ENCODE assay signal across 3 cellular contexts in the genomic region with DNA sequence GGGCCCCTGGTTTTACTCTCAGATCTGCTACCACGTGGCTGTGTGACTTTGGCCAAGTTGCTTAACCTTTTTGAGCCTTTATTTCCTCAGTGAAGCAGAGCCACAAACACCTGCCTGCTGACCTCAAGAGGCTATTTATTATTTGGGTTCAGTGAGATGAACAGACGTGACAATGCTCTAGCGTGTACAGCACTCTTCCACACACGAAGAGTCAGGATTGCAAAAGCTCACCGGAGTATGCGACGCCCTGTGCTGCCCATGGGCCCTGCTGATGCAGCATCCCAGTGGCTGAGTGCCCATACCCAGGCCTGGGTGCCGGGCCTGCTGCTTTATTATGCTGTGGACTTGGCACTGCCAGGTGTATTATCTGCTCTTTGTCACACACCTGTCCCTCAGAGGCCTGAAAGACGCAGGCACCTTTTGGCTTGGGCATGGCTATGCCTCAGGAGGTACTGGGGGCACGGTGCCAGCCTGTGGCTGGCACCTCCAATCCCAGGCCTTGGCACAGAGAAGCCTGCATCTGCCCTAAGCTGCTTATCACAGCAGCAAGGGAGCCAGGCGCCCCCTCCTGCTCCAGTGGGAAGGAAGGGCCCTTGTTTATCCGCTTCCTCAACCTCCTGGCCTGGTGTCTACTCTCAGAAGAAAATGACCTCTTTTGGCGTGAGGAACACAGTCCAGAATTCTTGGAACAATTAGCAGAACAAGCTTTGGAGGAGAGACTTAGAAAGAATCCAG.
TF ChIP-seq lines count a peak whose summit lies in the region.

No MANE protein-coding gene starts in this region.

TF ChIP-seq in liver, 16 proteins besides CTCF, POLR2A, EP300 and RAD21:
- TF ChIP-seq, protein P1, sequence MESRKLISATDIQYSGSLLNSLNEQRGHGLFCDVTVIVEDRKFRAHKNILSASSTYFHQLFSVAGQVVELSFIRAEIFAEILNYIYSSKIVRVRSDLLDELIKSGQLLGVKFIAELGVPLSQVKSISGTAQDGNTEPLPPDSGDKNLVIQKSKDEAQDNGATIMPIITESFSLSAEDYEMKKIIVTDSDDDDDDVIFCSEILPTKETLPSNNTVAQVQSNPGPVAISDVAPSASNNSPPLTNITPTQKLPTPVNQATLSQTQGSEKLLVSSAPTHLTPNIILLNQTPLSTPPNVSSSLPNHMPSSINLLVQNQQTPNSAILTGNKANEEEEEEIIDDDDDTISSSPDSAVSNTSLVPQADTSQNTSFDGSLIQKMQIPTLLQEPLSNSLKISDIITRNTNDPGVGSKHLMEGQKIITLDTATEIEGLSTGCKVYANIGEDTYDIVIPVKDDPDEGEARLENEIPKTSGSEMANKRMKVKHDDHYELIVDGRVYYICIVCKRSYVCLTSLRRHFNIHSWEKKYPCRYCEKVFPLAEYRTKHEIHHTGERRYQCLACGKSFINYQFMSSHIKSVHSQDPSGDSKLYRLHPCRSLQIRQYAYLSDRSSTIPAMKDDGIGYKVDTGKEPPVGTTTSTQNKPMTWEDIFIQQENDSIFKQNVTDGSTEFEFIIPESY (IDR thresholded peaks at IDR 0.05): peak; percentile 61
- TF ChIP-seq GABPA (IDR thresholded peaks at IDR 0.05 in 1 of 2, conservative IDR thresholded peaks at IDR 0.05 in 1 of 2) (no peak), SP1 (IDR thresholded peaks at IDR 0.05) (peak; percentile 81), FOXA1 (IDR thresholded peaks at IDR 0.05) (no peak), RXRA (IDR thresholded peaks at IDR 0.05) (peak; percentile 91 to 95), HNF4G (IDR thresholded peaks at IDR 0.05) (peak; percentile 36), JUND (IDR thresholded peaks at IDR 0.05) (peak in 1 of 2 donors; percentile 61), EGR1 (IDR thresholded peaks at IDR 0.05; ENCODE audit: low read depth in 2 of 2) (peak in 1 of 2 donors; percentile 79), HNF4A (conservative IDR thresholded peaks at IDR 0.05) (peak; percentile 71 to 77), TAF1 (conservative IDR thresholded peaks at IDR 0.05) (no peak), NR2F2 (IDR thresholded peaks at IDR 0.05) (peak; percentile 88), YY1 (IDR thresholded peaks at IDR 0.05) (peak; percentile 26), FOXA2 (IDR thresholded peaks at IDR 0.05) (peak; percentile 38)
- TF ChIP-seq, protein P2, sequence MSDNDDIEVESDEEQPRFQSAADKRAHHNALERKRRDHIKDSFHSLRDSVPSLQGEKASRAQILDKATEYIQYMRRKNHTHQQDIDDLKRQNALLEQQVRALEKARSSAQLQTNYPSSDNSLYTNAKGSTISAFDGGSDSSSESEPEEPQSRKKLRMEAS (IDR thresholded peaks at IDR 0.05): peak; percentile 77
- TF ChIP-seq, protein P3, sequence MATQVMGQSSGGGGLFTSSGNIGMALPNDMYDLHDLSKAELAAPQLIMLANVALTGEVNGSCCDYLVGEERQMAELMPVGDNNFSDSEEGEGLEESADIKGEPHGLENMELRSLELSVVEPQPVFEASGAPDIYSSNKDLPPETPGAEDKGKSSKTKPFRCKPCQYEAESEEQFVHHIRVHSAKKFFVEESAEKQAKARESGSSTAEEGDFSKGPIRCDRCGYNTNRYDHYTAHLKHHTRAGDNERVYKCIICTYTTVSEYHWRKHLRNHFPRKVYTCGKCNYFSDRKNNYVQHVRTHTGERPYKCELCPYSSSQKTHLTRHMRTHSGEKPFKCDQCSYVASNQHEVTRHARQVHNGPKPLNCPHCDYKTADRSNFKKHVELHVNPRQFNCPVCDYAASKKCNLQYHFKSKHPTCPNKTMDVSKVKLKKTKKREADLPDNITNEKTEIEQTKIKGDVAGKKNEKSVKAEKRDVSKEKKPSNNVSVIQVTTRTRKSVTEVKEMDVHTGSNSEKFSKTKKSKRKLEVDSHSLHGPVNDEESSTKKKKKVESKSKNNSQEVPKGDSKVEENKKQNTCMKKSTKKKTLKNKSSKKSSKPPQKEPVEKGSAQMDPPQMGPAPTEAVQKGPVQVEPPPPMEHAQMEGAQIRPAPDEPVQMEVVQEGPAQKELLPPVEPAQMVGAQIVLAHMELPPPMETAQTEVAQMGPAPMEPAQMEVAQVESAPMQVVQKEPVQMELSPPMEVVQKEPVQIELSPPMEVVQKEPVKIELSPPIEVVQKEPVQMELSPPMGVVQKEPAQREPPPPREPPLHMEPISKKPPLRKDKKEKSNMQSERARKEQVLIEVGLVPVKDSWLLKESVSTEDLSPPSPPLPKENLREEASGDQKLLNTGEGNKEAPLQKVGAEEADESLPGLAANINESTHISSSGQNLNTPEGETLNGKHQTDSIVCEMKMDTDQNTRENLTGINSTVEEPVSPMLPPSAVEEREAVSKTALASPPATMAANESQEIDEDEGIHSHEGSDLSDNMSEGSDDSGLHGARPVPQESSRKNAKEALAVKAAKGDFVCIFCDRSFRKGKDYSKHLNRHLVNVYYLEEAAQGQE (IDR thresholded peaks at IDR 0.05): no peak
- TF ChIP-seq, protein P4, sequence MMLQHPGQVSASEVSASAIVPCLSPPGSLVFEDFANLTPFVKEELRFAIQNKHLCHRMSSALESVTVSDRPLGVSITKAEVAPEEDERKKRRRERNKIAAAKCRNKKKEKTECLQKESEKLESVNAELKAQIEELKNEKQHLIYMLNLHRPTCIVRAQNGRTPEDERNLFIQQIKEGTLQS (IDR thresholded peaks at IDR 0.05): peak; percentile 1

TF ChIP-seq in HepG2, 621 proteins besides CTCF, POLR2A, EP300 and RAD21:
- no peak for TF ChIP-seq NR3C1 (CRISPR knock-in tag; IDR thresholded peaks at IDR 0.05)

TF ChIP-seq in endothelial cell of umbilical vein, 7 proteins besides CTCF, POLR2A, EP300 and RAD21:
- TF ChIP-seq FOS (IDR thresholded peaks at IDR 0.05; ENCODE audit: borderline replicate concordance, insufficient read depth, low read length) (no peak), POLR2AphosphoS5 (IDR thresholded peaks at IDR 0.05; ENCODE audit: insufficient read depth, low read depth, low read length) (no peak), EZH2 (IDR thresholded peaks at IDR 0.05; ENCODE audit: borderline replicate concordance, low read depth, low read length, severe bottlenecking) (no peak), MYC (IDR thresholded peaks at IDR 0.05; ENCODE audit: low read depth, low read length) (no peak)
- TF ChIP-seq, protein P2 (IDR thresholded peaks at IDR 0.05; ENCODE audit: insufficient read depth, insufficient read length): no peak
TF ChIP-seq in endothelial cell of umbilical vein: peak in this region for 0.
